8 cellular contexts compared by ENCODE assay signal in genomic region chr22:30763815-30764686, GRCh38.
A peak's percentile ranks its signal among the peaks of the same experiment; 100 is the strongest.
DNase-seq lines count a peak whose midpoint lies in the region; ATAC-seq, FAIRE-seq and TF ChIP-seq lines count a peak whose summit lies in the region.

No MANE protein-coding gene starts in this region.

- DNase-seq in GM10248 (ENCODE audit: extremely low spot score) (peak; percentile 75), NB4 (ENCODE audit: low read depth) (peak; percentile 80), SK-N-MC (ENCODE audit: low read depth, low spot score) (peak; percentile 50), GM12878 (ENCODE audit: low read depth, low spot score) (no peak), iris pigment epithelial cell (ENCODE audit: low read depth) (peak; percentile 83)
- peak; percentile 67 for DNase-seq in stimulated activated CD4-positive, alpha-beta T cell treated with anti-CD3 and anti-CD28 coated beads, Interleukin-1b, Interleukin-23, amount 100 ng/mL, for 48 hours

- H3K4me1 ChIP-seq in GM12878 (ENCODE audit: control insufficient read depth, insufficient read depth, low read length) = no peaks in the 10 kb centered on the region

- H2AFZ ChIP-seq in GM12878 (ENCODE audit: control insufficient read depth, low read depth, low read length) = no peak overlapping the region

- CTCF ChIA-PET in GM10248 (lab: Yijun Ruan, JAX) (interaction anchor here (0.6 to 5.9 kb wide), 22 partner anchors 8 to 464 kb away, joined by 3 to 52 read pairs (median 4); partner anchors contain the start of genes SLC35E4 and SMTN), GM12878 (lab: Yijun Ruan, JAX) (interaction anchor here (0.6 to 5.1 kb wide), 22 partner anchors 9 to 476 kb away, joined by 3 to 82 read pairs (median 4); partner anchors contain the start of genes SLC35E4 and SMTN)

- TF ChIP-seq CTCF in GM10248 (IDR thresholded peaks at IDR 0.05; ENCODE audit: control extremely low read depth, extremely low read depth, low read depth, missing control alignments) = peak; percentile 55
- TF ChIP-seq CTCF in NB4 (IDR thresholded peaks at IDR 0.05; ENCODE audit: low read depth, low read length) = peak; percentile 55
- TF ChIP-seq CTCF in GM12878 (IDR thresholded peaks at IDR 0.05 in 2 of 3, conservative IDR thresholded peaks at IDR 0.05 in 1 of 3; ENCODE audit: control insufficient read depth in 2 of 3, extremely low read depth in 1 of 3, insufficient read depth in 1 of 3, low read depth in 3 of 3, low read length in 3 of 3) = peak; percentile 60 to 78 (median 62); a peak in 5 of 6 replicates

- H3K9me3 ChIP-seq in SK-N-MC (ENCODE audit: low read depth, low read length) (no peaks in the 10 kb centered on the region), GM12878 (replicated peaks; ENCODE audit: control insufficient read depth, insufficient read depth, low read length) (no peaks in the 10 kb centered on the region)

- TF ChIP-seq EP300 in GM12878 (IDR thresholded peaks at IDR 0.05; ENCODE audit: borderline replicate concordance in 1 of 2, control insufficient read depth in 1 of 2, low read depth in 2 of 2, low read length in 2 of 2) = no peak

- no peaks in the 10 kb centered on the region for H3K79me2 ChIP-seq in GM12878 (ENCODE audit: control insufficient read depth, insufficient read depth, low read length)

- RAD21 ChIA-PET in GM12878 (lab: Charles Lee; ENCODE audit: unreplicated experiment) = interaction anchor here (1.0 to 2.7 kb wide), 6 partner anchors 143 to 382 kb away, joined by 3 to 33 read pairs (median 6); no protein-coding TSS in a partner anchor

- TF ChIP-seq POLR2A in NB4 (IDR thresholded peaks at IDR 0.05; ENCODE audit: extremely low read depth, insufficient read length) (no peak), GM12878 (IDR thresholded peaks at IDR 0.05; ENCODE audit: low read depth, low read length) (no peak)

- POLR2A ChIA-PET in GM10248 (lab: Yijun Ruan, JAX) = no interaction called here
- POLR2A ChIA-PET in GM12878 (lab: Charles Lee) = interaction anchor here (0.6 kb wide), 1 partner anchor 156 kb away, joined by 3 read pairs; no protein-coding TSS in a partner anchor

- no peaks in the 10 kb centered on the region for H3K27me3 ChIP-seq in GM12878 (replicated peaks in 1 of 2; ENCODE audit: control insufficient read depth in 2 of 2, insufficient read depth in 2 of 2, low read length in 1 of 2)

- H3K36me3 ChIP-seq in SK-N-MC (ENCODE audit: insufficient read depth, low read length) = no peaks in the 10 kb centered on the region
- no peaks in the 10 kb centered on the region for H3K36me3 ChIP-seq in GM12878 (ENCODE audit: control insufficient read depth in 2 of 2, insufficient read depth in 2 of 2, low read length in 1 of 2)

- no TSS peak for BruUV-seq in GM12878 (replicated peaks; lab: Mats Ljungman, UMichigan)

- peak; percentile 90 for TF ChIP-seq RAD21 in GM12878 (IDR thresholded peaks at IDR 0.05; ENCODE audit: insufficient read depth, low read depth, low read length)

- SMC1A ChIA-PET in GM12878 (lab: Charles Lee; ENCODE audit: uncharacterized antibody, unreplicated experiment) = interaction anchor here (0.7 to 5.5 kb wide), 6 partner anchors 15 to 320 kb away, joined by 3 to 38 read pairs (median 4); no protein-coding TSS in a partner anchor

- H3K27ac ChIP-seq in SK-N-MC (no peak overlapping the region), GM12878 (ENCODE audit: control insufficient read depth, insufficient read depth) (no peak overlapping the region)

- no peaks in the 10 kb centered on the region for H4K20me1 ChIP-seq in GM12878 (ENCODE audit: control insufficient read depth, insufficient read depth)

- intact Hi-C loops in GM12878 (cut with micrococcal nuclease; ENCODE audit: unreplicated experiment) = loop anchor here (1.0 to 5.0 kb wide), 4 partner anchors 128 to 385 kb away; partner anchors contain the start of gene SMTN

- peak; percentile 90 for ATAC-seq in GM12878
- no peak for ATAC-seq in GM19351 (IDR thresholded peaks at IDR 0.05; ENCODE audit: unreplicated experiment)
- no peak for ATAC-seq in HG03354 (IDR thresholded peaks at IDR 0.05; ENCODE audit: poor library complexity, severe bottlenecking, unreplicated experiment)

- in situ Hi-C loops in GM12878 (cut with MboI) = loop anchor here (25.0 kb wide), 1 partner anchor 148 kb away; no protein-coding TSS in a partner anchor

- WGBS in GM12878 (ENCODE audit: insufficient coverage, insufficient replicate concordance, low lambda C conversion rate, missing lambda C conversion rate) = 54% methylated on average over 11 of the region's 12 CpGs

- peak; percentile 92 for FAIRE-seq in GM12878 (lab: Jason Lieb, UNC)

- no peak overlapping the region for H3K4me3 ChIP-seq in NB4 (ENCODE audit: low read depth, low read length)
- H3K4me3 ChIP-seq in SK-N-MC = no peak overlapping the region
- H3K4me3 ChIP-seq in GM12878 = no peak overlapping the region

- H3K4me2 ChIP-seq in GM12878 (ENCODE audit: control insufficient read depth, insufficient read depth) = no peak overlapping the region

- H3K9ac ChIP-seq in SK-N-MC (ENCODE audit: insufficient read length) (no peak overlapping the region), GM12878 (ENCODE audit: control insufficient read depth, insufficient read depth, low read length) (no peak overlapping the region)

TF ChIP-seq in GM12878, 131 proteins besides CTCF, POLR2A, EP300 and RAD21:
- no peak for TF ChIP-seq SUZ12 (IDR thresholded peaks at IDR 0.05; ENCODE audit: unreplicated experiment)
- no peak for TF ChIP-seq ATF2 (IDR thresholded peaks at IDR 0.05; ENCODE audit: low read length)
- TF ChIP-seq POLR2AphosphoS5 (IDR thresholded peaks at IDR 0.05; ENCODE audit: low read length) = no peak
- TF ChIP-seq SIX5 (IDR thresholded peaks at IDR 0.05; ENCODE audit: low read depth, low read length, severe bottlenecking) = no peak
- TF ChIP-seq POLR2AphosphoS2 (IDR thresholded peaks at IDR 0.05; ENCODE audit: low read depth, low read length) = no peak
- TF ChIP-seq YY1 (IDR thresholded peaks at IDR 0.05; ENCODE audit: low read depth, low read length) = 0 out of 2 replicates have a peak, but pooled peaks have one; percentile 21
- TF ChIP-seq ZBED1 (IDR thresholded peaks at IDR 0.05; ENCODE audit: borderline replicate concordance) = no peak
- TF ChIP-seq SMC3 (IDR thresholded peaks at IDR 0.05; ENCODE audit: borderline replicate concordance, low read length) = peak; percentile 72
- TF ChIP-seq CREM (IDR thresholded peaks at IDR 0.05; ENCODE audit: low read depth) = no peak
- TF ChIP-seq, protein P1, sequence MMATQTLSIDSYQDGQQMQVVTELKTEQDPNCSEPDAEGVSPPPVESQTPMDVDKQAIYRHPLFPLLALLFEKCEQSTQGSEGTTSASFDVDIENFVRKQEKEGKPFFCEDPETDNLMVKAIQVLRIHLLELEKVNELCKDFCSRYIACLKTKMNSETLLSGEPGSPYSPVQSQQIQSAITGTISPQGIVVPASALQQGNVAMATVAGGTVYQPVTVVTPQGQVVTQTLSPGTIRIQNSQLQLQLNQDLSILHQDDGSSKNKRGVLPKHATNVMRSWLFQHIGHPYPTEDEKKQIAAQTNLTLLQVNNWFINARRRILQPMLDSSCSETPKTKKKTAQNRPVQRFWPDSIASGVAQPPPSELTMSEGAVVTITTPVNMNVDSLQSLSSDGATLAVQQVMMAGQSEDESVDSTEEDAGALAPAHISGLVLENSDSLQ (IDR thresholded peaks at IDR 0.05) = no peak
- TF ChIP-seq BRCA1 (IDR thresholded peaks at IDR 0.05; ENCODE audit: low read depth, low read length) = no peak
- TF ChIP-seq BCL11A (IDR thresholded peaks at IDR 0.05; ENCODE audit: low read depth, low read length) = no peak
- TF ChIP-seq BMI1 (IDR thresholded peaks at IDR 0.05; ENCODE audit: borderline replicate concordance) = no peak
- TF ChIP-seq ASH2L (IDR thresholded peaks at IDR 0.05; ENCODE audit: borderline replicate concordance, low read depth) = no peak
- TF ChIP-seq, protein P2, sequence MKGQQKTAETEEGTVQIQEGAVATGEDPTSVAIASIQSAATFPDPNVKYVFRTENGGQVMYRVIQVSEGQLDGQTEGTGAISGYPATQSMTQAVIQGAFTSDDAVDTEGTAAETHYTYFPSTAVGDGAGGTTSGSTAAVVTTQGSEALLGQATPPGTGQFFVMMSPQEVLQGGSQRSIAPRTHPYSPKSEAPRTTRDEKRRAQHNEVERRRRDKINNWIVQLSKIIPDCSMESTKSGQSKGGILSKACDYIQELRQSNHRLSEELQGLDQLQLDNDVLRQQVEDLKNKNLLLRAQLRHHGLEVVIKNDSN (IDR thresholded peaks at IDR 0.05; ENCODE audit: borderline replicate concordance, extremely low read length, insufficient read depth, low read depth, low read length) = no peak
- TF ChIP-seq GATAD2B (conservative IDR thresholded peaks at IDR 0.05; ENCODE audit: low read depth) = 0 out of 2 replicates have a peak, but pooled peaks have one; percentile 12
